25 cellular contexts compared by ENCODE assay signal in the genomic region with DNA sequence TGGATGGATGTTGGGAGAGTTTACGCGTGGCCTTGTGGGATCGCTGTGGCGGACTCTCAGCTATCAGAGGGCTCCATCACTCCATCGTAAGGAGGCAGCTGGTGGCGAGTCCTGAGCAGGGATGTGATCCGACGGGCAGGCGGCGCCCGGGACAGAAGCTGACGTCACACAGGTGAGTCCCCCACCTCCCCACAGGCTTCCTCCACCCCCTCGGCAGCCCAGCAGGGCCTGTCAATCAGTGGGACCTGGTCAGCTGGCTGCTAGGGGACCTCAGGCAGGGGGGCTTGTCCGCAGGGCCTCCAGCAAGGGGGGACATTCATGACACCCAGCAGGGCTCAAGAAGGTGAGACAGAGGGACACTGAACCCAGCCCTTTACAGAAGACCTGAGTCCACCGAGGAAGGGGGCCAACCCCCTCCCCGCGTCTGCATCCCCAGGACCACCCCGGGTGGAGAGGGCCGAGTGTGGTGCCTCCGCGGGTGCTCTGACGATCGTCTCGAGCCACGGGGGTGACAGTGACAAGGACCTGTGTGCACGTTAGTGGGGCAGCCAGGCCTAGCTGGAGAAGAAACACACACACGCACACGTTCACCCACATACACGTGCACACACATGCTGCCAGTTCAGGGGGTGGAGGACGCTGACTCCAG.
"Had no signal": no experiment of that assay in that cellular context is flagged by ENCODE, and none has a peak within 500 bp of the region (broad histone marks: within the 10 kb centered on the region; RNA-seq: fewer than 3 reads in every experiment).

No MANE protein-coding gene starts in this region.

- H3K27ac ChIP-seq: adrenal gland, breast epithelium, esophagus squamous epithelium, gastroesophageal sphincter, heart right ventricle, ovary, prostate gland, right atrium auricular region, transverse colon, VCaP had no signal

- FAIRE-seq: colon, endothelial cell of umbilical vein, kidney, small intestine had no signal

- H3K9me3 ChIP-seq: adrenal gland, breast epithelium, esophagus squamous epithelium, gastroesophageal sphincter, heart right ventricle, ovary, prostate gland, right atrium auricular region, transverse colon had no signal

- H3K4me3 ChIP-seq: adrenal gland, breast epithelium, esophagus squamous epithelium, gastroesophageal sphincter, heart right ventricle, ovary, prostate gland, right atrium auricular region, transverse colon had no signal

- ATAC-seq: activated T-helper 17 cell treated with anti-CD3 and anti-CD28 coated beads, Interleukin-2, amount 50 U/mL, for 72 hours; gastroesophageal sphincter; naive thymus-derived CD8-positive, alpha-beta T cell; stimulated activated effector memory CD8-positive, alpha-beta T cell treated with anti-CD3 and anti-CD28 coated beads, Interleukin-12 subunit alpha, Interleukin-12 subunit beta, amount 100 ng/mL, for 72 hours; T-cell had no signal

- H3K27me3 ChIP-seq: adrenal gland, breast epithelium, esophagus squamous epithelium, gastroesophageal sphincter, heart right ventricle, ovary, right atrium auricular region, transverse colon had no signal

- H3K4me1 ChIP-seq: adrenal gland, prostate gland had no signal

- H3K36me3 ChIP-seq: breast epithelium, ovary, transverse colon had no signal

- DNase-seq: activated CD4-positive, alpha-beta T cell treated with anti-CD3 and anti-CD28 coated beads, Interleukin-2, amount 50 U/mL, for 1 hour; activated CD4-positive, CD25-positive, alpha-beta regulatory T cell treated with anti-CD3 and anti-CD28 coated beads, Interleukin-2, amount 50 U/mL, for 72 hours; activated CD8-positive, alpha-beta memory T cell treated with anti-CD3 and anti-CD28 coated beads, Interleukin-2, amount 50 U/mL, for 4 hours; activated naive CD4-positive, alpha-beta T cell; activated T-cell treated with anti-CD3 and anti-CD28 coated beads, Interleukin-2, amount 50 U/mL, for 24 hours; adrenal gland; effector memory CD4-positive, alpha-beta T cell; esophagus squamous epithelium; heart right ventricle; kidney; naive thymus-derived CD8-positive, alpha-beta T cell; ovary; small intestine; stimulated activated CD4-positive, alpha-beta T cell treated with anti-CD3 and anti-CD28 coated beads, Interleukin-2, amount 100 ng/mL, for 24 hours; T-cell; transverse colon had no signal
